1 cellular context compared by ENCODE assay signal in the genomic region with DNA sequence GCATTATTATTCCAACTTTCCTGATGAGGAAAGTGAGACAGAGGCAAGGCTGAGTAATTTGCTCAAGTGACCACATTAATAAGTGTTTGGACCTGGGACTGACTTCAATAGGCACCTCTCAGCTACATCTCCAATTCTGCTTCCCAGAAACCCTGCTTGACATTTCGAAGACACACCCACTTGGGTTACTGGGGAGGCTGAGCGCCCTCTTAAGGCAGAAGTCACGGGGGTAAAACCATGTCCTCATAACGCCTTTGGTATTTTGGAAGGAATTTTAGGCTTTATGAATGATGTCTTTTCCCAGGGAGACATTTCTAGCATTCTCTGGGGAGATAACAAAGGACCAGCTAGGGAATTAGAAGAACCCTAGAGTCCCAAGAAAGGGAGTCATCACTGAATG.
TF ChIP-seq lines count a peak whose summit lies in the region.

No MANE protein-coding gene starts in this region.

TF ChIP-seq in K562, 482 proteins besides CTCF, POLR2A, EP300 and RAD21:
- peak; percentile 78; the same call in 1 of the 2 replicates for TF ChIP-seq KLF13 (tag; IDR thresholded peaks at IDR 0.05; ENCODE audit: borderline replicate concordance, low read depth)
- no peak for TF ChIP-seq SLC30A9 (CRISPR knock-in tag; IDR thresholded peaks at IDR 0.05)
